ENCODE assay signal across 2 cellular contexts in genomic region chr16:75032655-75033054, GRCh38.
TF ChIP-seq lines count a peak whose summit lies in the region.

No MANE protein-coding gene starts in this region.

TF ChIP-seq in HepG2, 621 proteins besides CTCF, POLR2A, EP300 and RAD21:
- TF ChIP-seq ZNF770 (CRISPR knock-in tag; IDR thresholded peaks at IDR 0.05) (peak; percentile 55; the same call in 1 of the 2 replicates), ZNF121 (CRISPR knock-in tag; IDR thresholded peaks at IDR 0.05) (peak; percentile 67), PHF20 (CRISPR knock-in tag; IDR thresholded peaks at IDR 0.05) (no peak)

TF ChIP-seq in WTC11, 78 proteins besides CTCF, POLR2A, EP300 and RAD21:
- TF ChIP-seq JUN (CRISPR knock-in tag; IDR thresholded peaks at IDR 0.05) (no peak), ZNF121 (CRISPR knock-in tag; IDR thresholded peaks at IDR 0.05) (peak; percentile 50; the same call in 1 of the 2 replicates)
